In the genomic region with DNA sequence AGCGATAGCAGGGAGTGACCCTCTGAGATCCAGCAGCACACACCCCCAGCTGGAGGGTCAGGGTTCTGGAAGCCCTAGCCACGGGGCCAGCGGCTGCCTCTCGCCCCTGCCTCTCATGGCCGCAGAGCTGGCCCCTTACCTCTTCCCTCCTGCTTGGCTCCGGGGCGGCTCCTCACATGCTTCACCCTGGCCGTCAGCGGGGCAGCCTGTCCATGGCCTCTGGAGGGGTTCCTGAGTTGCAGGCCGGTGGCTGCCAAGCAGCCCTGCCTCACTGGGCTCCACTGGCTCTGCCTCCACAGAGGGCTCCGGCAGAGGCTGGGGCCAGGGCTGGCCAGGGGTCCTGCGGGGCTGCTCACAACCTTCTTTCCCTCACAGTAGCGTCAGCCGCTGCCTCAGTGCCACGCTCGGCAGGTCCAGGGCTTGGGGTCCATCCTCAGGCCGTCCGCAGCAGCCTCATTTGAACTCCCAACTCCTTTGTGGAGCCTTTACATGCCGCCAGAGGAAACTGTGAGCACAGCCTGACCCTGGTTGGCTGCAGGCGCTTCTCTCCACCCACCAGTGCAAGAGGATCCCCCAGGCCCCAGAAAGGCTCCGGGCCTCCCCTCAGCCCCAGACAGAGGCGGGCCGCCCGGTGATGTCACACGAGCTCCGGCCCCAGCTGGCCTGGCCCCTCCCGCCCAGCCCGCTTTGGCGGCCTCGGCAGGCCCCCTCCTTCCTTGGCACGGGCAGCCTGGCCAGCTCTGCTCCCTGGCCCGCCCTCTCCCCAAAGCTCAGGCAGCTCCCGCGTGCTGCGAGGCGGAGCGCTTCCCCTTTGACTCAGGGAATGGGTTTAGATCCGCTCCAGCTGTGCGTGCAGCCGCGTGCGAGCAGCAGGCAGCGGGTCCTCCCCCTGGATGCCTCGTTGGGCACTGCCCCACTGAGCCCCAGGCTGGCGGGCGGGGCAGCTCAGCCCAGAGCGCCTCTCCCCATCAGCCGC, we compare ENCODE assay signal across 8 cellular contexts. TPM values are rescaled to one million over a fixed set of nuclear protein-coding genes. Genes with fewer than 3 reads are reported as not detected.
DNase-seq lines count a peak whose midpoint lies in the region; ATAC-seq, FAIRE-seq and TF ChIP-seq lines count a peak whose summit lies in the region.

A gene with protein sequence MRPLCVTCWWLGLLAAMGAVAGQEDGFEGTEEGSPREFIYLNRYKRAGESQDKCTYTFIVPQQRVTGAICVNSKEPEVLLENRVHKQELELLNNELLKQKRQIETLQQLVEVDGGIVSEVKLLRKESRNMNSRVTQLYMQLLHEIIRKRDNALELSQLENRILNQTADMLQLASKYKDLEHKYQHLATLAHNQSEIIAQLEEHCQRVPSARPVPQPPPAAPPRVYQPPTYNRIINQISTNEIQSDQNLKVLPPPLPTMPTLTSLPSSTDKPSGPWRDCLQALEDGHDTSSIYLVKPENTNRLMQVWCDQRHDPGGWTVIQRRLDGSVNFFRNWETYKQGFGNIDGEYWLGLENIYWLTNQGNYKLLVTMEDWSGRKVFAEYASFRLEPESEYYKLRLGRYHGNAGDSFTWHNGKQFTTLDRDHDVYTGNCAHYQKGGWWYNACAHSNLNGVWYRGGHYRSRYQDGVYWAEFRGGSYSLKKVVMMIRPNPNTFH (minus strand): TSS at position 460 of the 976 bp plus-strand sequence. CDS start 13,904 bp downstream, outside the sequence.

- peak within 1 kb of the TSS; percentile 13 to 95 (median 90) for H3K27ac ChIP-seq in dorsolateral prefrontal cortex
- peak within 1 kb of the TSS; percentile 91 for H3K27ac ChIP-seq in layer of hippocampus (ENCODE audit: low read depth, low read length)
- peak within 1 kb of the TSS; percentile 82 for H3K27ac ChIP-seq in smooth muscle cell (ENCODE audit: low read depth)

- CTCF ChIA-PET in Caco-2 (lab: Charles Lee) = interaction anchor here (1.0 kb wide), 1 partner anchor 183 kb away, joined by 3 read pairs; no protein-coding TSS in a partner anchor

- H3K36me3 ChIP-seq in Caco-2 (ENCODE audit: control insufficient read depth, insufficient read depth, low read length) = no peaks in the 10 kb centered on the region; the same call in 1 of the 2 replicates
- no peaks in the 10 kb centered on the region for H3K36me3 ChIP-seq in H7 (replicated peaks; ENCODE audit: control insufficient read depth, insufficient read depth, low read length)
- no peaks in the 10 kb centered on the region for H3K36me3 ChIP-seq in smooth muscle cell (ENCODE audit: low read depth)

- peak within 1 kb of the TSS; percentile 76 for H2AFZ ChIP-seq in smooth muscle cell (ENCODE audit: low read depth)

- POLR2A ChIA-PET in Caco-2 (lab: Charles Lee) = no interaction called here

- H3K4me3 ChIP-seq in Caco-2 (ENCODE audit: low read depth, low read length) = no peak within 1 kb of the TSS
- peak within 1 kb of the TSS; percentile 51 for H3K4me3 ChIP-seq in H7 (ENCODE audit: insufficient read depth, low read depth, low read length)
- H3K4me3 ChIP-seq in dorsolateral prefrontal cortex = peak within 1 kb of the TSS; percentile 32 to 80 (median 62)
- H3K4me3 ChIP-seq in smooth muscle cell = peak within 1 kb of the TSS; percentile 55

- H3F3A ChIP-seq in smooth muscle cell (ENCODE audit: low read depth) = no peaks in the 10 kb centered on the region

- H3K4me3 Mint-ChIP-seq in Caco-2 (ENCODE audit: unreplicated experiment) = no peak within 1 kb of the TSS

- H3K4me1 Mint-ChIP-seq in Caco-2 (ENCODE audit: low read depth, unreplicated experiment) = peaks cover 22% of the 10 kb centered on the region

- H3K4me1 ChIP-seq in Caco-2 (peaks cover 7% of the 10 kb centered on the region; the same call in 1 of the 2 replicates), smooth muscle cell (ENCODE audit: low read depth) (peaks cover 8% of the 10 kb centered on the region)

- peaks cover 14% of the 10 kb centered on the region for H3K36me3 Mint-ChIP-seq in Caco-2 (ENCODE audit: insufficient read depth, unreplicated experiment)

- peaks cover 6% of the 10 kb centered on the region for H4K20me1 ChIP-seq in smooth muscle cell (ENCODE audit: low read depth)

- TF ChIP-seq CTCF in Caco-2 (IDR thresholded peaks at IDR 0.05; ENCODE audit: insufficient read depth in 1 of 2, low read depth in 1 of 2, low read length in 1 of 2, severe bottlenecking in 1 of 2, unreplicated experiment in 1 of 2) (no peak), dorsolateral prefrontal cortex (IDR thresholded peaks at IDR 0.05 in 54 of 56, conservative IDR thresholded peaks at IDR 0.05 in 2 of 56; ENCODE audit: low read depth in 1 of 56, partially characterized antibody in 56 of 56) (peak in 16 of 56 donors; percentile 5 to 50 (median 18)), smooth muscle cell (IDR thresholded peaks at IDR 0.05; ENCODE audit: borderline replicate concordance, insufficient read depth, poor library complexity, severe bottlenecking) (no peak)

- 6% methylated on average over 42 of the region's 48 CpGs for WGBS in smooth muscle cell (ENCODE audit: low lambda C conversion rate)

- H3K9me3 ChIP-seq in Caco-2 = no peaks in the 10 kb centered on the region
- no peaks in the 10 kb centered on the region for H3K9me3 ChIP-seq in smooth muscle cell (replicated peaks; ENCODE audit: low read depth)

- intact Hi-C loops in Caco-2 (cut with micrococcal nuclease; ENCODE audit: unreplicated experiment) (loop anchor here (5.0 kb wide), 1 partner anchor 420 kb away; no protein-coding TSS in a partner anchor), dorsolateral prefrontal cortex (cut with DNase I) (loop anchor here (5.0 to 10.0 kb wide), 3 partner anchors 48 to 85 kb away; no protein-coding TSS in a partner anchor)

- no peaks in the 10 kb centered on the region for H3K27me3 Mint-ChIP-seq in Caco-2 (ENCODE audit: insufficient read depth, unreplicated experiment)

- no peak for DNase-seq in Caco-2
- DNase-seq in H7 = peak; percentile 98
- DNase-seq in RCC 7860 (ENCODE audit: low spot score) = peak; percentile 43
- peak; percentile 78 to 94 (median 90) for DNase-seq in dorsolateral prefrontal cortex
- DNase-seq in smooth muscle cell (lab: John Stamatoyannopoulos, UW; ENCODE audit: unreplicated experiment) = peak; percentile 89
- DNase-seq in GF-D8 (lab: John Stamatoyannopoulos, UW) = no peak

- peaks cover 5% of the 10 kb centered on the region for H3K79me2 ChIP-seq in smooth muscle cell (ENCODE audit: low read depth)

- H3K27me3 ChIP-seq in Caco-2 (replicated peaks; ENCODE audit: control insufficient read depth, insufficient read depth, low read length) (no peaks in the 10 kb centered on the region), H7 (ENCODE audit: control insufficient read depth, insufficient read depth, low read length) (no peaks in the 10 kb centered on the region; the same call in 1 of the 2 replicates), dorsolateral prefrontal cortex (no peaks in the 10 kb centered on the region), layer of hippocampus (ENCODE audit: control insufficient read depth, insufficient read depth, low read length) (no peaks in the 10 kb centered on the region), smooth muscle cell (ENCODE audit: low read depth) (no peaks in the 10 kb centered on the region)

- peak within 1 kb of the TSS; percentile 78 for H3K9ac ChIP-seq in smooth muscle cell (ENCODE audit: low read depth)

- no peak for FAIRE-seq in RCC 7860 (lab: Jason Lieb, UNC)

- no TSS peak for BruUV-seq in Caco-2 (replicated peaks; lab: Mats Ljungman, UMichigan)

- peak within 1 kb of the TSS; percentile 93 for H3K4me2 ChIP-seq in smooth muscle cell

- no peaks in the 10 kb centered on the region for H3K9me3 Mint-ChIP-seq in Caco-2 (ENCODE audit: unreplicated experiment)

- peak within 1 kb of the TSS; percentile 49 for H3K27ac Mint-ChIP-seq in Caco-2 (ENCODE audit: unreplicated experiment)

- ATAC-seq in HG02852 (IDR thresholded peaks at IDR 0.05; ENCODE audit: unreplicated experiment) = no peak

RNA-seq across cellular contexts. Expression of the gene that starts here (rescaled TPM):
- total RNA-seq in Caco-2 (2022) = not detected in 2 replicates
- 4.7 and 8.3 TPM in 2 replicates for total RNA-seq in H7 (2014; rRNA removed; shearing (Covaris generic))
- total RNA-seq in dorsolateral prefrontal cortex = 10 to 100 TPM in 30 of 120 experiments, 1 to 10 TPM in 90; 1.8 to 27.8 (median 7.2) TPM
- total RNA-seq in smooth muscle cell = 13.3 and 16.1 TPM in 2 replicates
- 18.7 and 20.2 TPM in 2 replicates for polyA plus RNA-seq in smooth muscle cell

Comparison
In these comparisons a context has a peak if more than half of its experiments do, and no peak if none do; other contexts are left out.
1. DNase-seq: peak in H7 (single experiment), RCC 7860 (single experiment), dorsolateral prefrontal cortex (10 of 10) and smooth muscle cell (single experiment); none in Caco-2 (0 of 2) and GF-D8 (single experiment).
2. Peak in every context shown above with its lines, with median percentiles within 50 percentile points of each other: H3K27ac ChIP-seq.